Comparison of ENCODE assay signal across 1 cellular context in the genomic region with DNA sequence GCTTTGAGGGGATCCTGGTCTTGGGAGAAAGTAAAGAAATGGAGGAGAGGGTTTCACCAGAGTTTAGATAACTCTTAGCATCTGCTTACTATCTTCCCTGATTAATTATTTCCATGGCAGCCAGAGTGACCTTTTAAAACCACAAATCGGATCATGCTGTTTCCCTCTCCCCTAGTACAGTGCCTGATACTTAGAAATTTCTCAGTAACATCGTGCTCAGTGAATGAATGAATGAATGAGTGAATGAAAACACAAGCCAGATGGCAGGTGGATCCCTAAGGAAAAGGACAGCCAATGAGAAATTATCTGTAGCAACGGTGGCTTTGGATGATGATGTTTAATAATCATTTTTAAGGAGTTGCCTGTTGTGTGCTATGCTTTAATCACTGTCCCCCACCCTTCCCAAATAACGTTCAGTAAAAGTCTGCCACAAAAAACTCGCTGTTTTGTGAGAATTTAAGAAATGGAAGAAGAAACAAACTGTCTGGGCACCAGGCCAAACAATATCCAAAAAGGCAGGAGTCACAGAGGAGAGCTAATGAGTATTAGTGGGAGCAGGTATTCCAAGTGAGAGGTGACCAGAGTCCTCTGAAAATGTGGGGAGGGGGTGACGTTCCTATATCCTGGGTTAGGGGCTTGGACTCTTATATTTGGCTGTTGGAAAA.
TF ChIP-seq lines count a peak whose summit lies in the region.

No MANE protein-coding gene starts in this region.

TF ChIP-seq in H1, 55 proteins besides CTCF, POLR2A, EP300 and RAD21:
- TF ChIP-seq MAX (IDR thresholded peaks at IDR 0.05): no peak
- no peak for TF ChIP-seq CBX5 (IDR thresholded peaks at IDR 0.05; ENCODE audit: low read depth, low read length)
- no peak for TF ChIP-seq SP2 (IDR thresholded peaks at IDR 0.05; ENCODE audit: low read length)
- no peak for TF ChIP-seq NRF1 (IDR thresholded peaks at IDR 0.05; ENCODE audit: low read depth, low read length)
- TF ChIP-seq TAF1 (IDR thresholded peaks at IDR 0.05; ENCODE audit: low read depth, low read length): no peak
- TF ChIP-seq BCL11A (IDR thresholded peaks at IDR 0.05; ENCODE audit: low read depth in 2 of 2, low read length in 2 of 2): no peak
- TF ChIP-seq GTF2F1 (IDR thresholded peaks at IDR 0.05; ENCODE audit: borderline replicate concordance, low read depth, low read length): no peak
- no peak for TF ChIP-seq YY1 (IDR thresholded peaks at IDR 0.05; ENCODE audit: low read depth, low read length)
- no peak for TF ChIP-seq SP1 (IDR thresholded peaks at IDR 0.05; ENCODE audit: low read depth, low read length)
- TF ChIP-seq PHF8 (conservative IDR thresholded peaks at IDR 0.05; ENCODE audit: low read depth, low read length): no peak
- TF ChIP-seq ZNF274 (IDR thresholded peaks at IDR 0.05; ENCODE audit: borderline replicate concordance, extremely low read depth, low read length): no peak
